ENCODE assay signal across 1 cellular context in genomic region chr1:16140068-16140596, GRCh38.
A peak's percentile ranks its signal among the peaks of the same experiment; 100 is the strongest.
TF ChIP-seq lines count a peak whose summit lies in the region.

No MANE protein-coding gene starts in this region.

TF ChIP-seq in K562, 482 proteins besides CTCF, POLR2A, EP300 and RAD21:
- TF ChIP-seq JUND (IDR thresholded peaks at IDR 0.05; ENCODE audit: borderline replicate concordance, low read depth, low read length) (no peak), JUND (tag; IDR thresholded peaks at IDR 0.05; ENCODE audit: borderline replicate concordance, low read depth, low read length) (no peak), NRF1 (conservative IDR thresholded peaks at IDR 0.05 in 1 of 2, IDR thresholded peaks at IDR 0.05 in 1 of 2) (no peak), ZKSCAN1 (IDR thresholded peaks at IDR 0.05; ENCODE audit: low read depth, low read length) (peak; percentile 97)
